In genomic region chr4:15479089-15479912, GRCh38 we compare ENCODE assay signal across 8 cellular contexts. TPM values are rescaled to one million over a fixed set of nuclear protein-coding genes. Genes with fewer than 3 reads are reported as not detected.
DNase-seq lines count a peak whose midpoint lies in the region; ATAC-seq and TF ChIP-seq lines count a peak whose summit lies in the region.

No MANE protein-coding gene starts in this region.

- H2AFZ ChIP-seq in neuronal stem cell (ENCODE audit: low read length), result peak overlapping the region; percentile 96

- H3K4me3 ChIP-seq in WERI-Rb-1 (ENCODE audit: low read depth, low read length), result peak overlapping the region; percentile 61
- H3K4me3 ChIP-seq in neuronal stem cell (ENCODE audit: low read length in 2 of 2), result peak overlapping the region; percentile 52 to 76

- ATAC-seq in GM21360 (IDR thresholded peaks at IDR 0.05; ENCODE audit: unreplicated experiment) (peak; percentile 57), GM19395 (IDR thresholded peaks at IDR 0.05; ENCODE audit: unreplicated experiment) (no peak)

- TF ChIP-seq CTCF in WERI-Rb-1 (IDR thresholded peaks at IDR 0.05; ENCODE audit: low read depth, low read length), result peak; percentile 78

- WGBS in neuronal stem cell (ENCODE audit: extremely low coverage in 2 of 2, insufficient read length in 2 of 2, insufficient replicate concordance in 1 of 2), 2 donors, result no CpG with 5 or more reads among the region's 11 CpGs

- no peaks in the 10 kb centered on the region for H3K27me3 Mint-ChIP-seq in activated T-helper 2 cell treated with anti-CD3 and anti-CD28 coated beads, Interferon-gamma antibody, Interleukin-2, Interleukin-4, amounts not matched to agents 10 μg/mL and 5 μg/mL and 100 μg/mL, durations not matched to agents 14 hours and 24 hours and 36 hours (ENCODE audit: low read depth)

- no peak overlapping the region for H3K14ac ChIP-seq in neuronal stem cell (ENCODE audit: low read length)

- no peaks in the 10 kb centered on the region for H3K27me3 ChIP-seq in WERI-Rb-1 (ENCODE audit: insufficient read depth, low read depth, severe bottlenecking)
- no peaks in the 10 kb centered on the region for H3K27me3 ChIP-seq in neuronal stem cell (ENCODE audit: control insufficient read depth in 3 of 3, insufficient read depth in 3 of 3, low read depth in 1 of 3, low read length in 3 of 3)

- H2BK5ac ChIP-seq in neuronal stem cell (ENCODE audit: low read length), result no peak overlapping the region

- intact Hi-C loops in activated T-helper 2 cell treated with anti-CD3 and anti-CD28 coated beads, Interferon-gamma antibody, Interleukin-2, Interleukin-4, amounts not matched to agents 10 μg/mL and 5 μg/mL and 100 μg/mL, durations not matched to agents 14 hours and 24 hours and 36 hours (cut with micrococcal nuclease), result loop anchor here (2.0 to 10.0 kb wide), 3 partner anchors 172 to 526 kb away; no protein-coding TSS in a partner anchor

- H3K4me1 ChIP-seq in neuronal stem cell (ENCODE audit: control insufficient read depth in 2 of 2, insufficient read depth in 1 of 2, low read depth in 1 of 2, low read length in 2 of 2), result peaks cover 3 to 11% of the 10 kb centered on the region in 2 donors

- H3K9me3 ChIP-seq in WERI-Rb-1 (ENCODE audit: severe bottlenecking) (no peaks in the 10 kb centered on the region), neuronal stem cell (replicated peaks in 1 of 2; ENCODE audit: control insufficient read depth in 2 of 2, insufficient read depth in 1 of 2, low read depth in 1 of 2, low read length in 2 of 2) (peaks cover 0 to 4% of the 10 kb centered on the region in 2 donors)

- DNase-seq in AG08395 (ENCODE audit: low spot score) (peak; percentile 83), NCI-H2107 (lab: John Stamatoyannopoulos, UW) (peak; percentile 46), WERI-Rb-1 (peak; percentile 92), germinal center (ENCODE audit: low spot score) (peak; percentile 14), neuronal stem cell (ENCODE audit: low spot score) (peak; percentile 80)
- no peak for DNase-seq in activated T-helper 2 cell treated with anti-CD3 and anti-CD28 coated beads, Interferon-gamma antibody, Interleukin-2, Interleukin-4, amounts not matched to agents 10 μg/mL and 5 μg/mL and 100 μg/mL, durations not matched to agents 14 hours and 24 hours and 36 hours (ENCODE audit: low spot score)

- H3K9me3 Mint-ChIP-seq in activated T-helper 2 cell treated with anti-CD3 and anti-CD28 coated beads, Interferon-gamma antibody, Interleukin-2, Interleukin-4, amounts not matched to agents 10 μg/mL and 5 μg/mL and 100 μg/mL, durations not matched to agents 14 hours and 24 hours and 36 hours, result no peaks in the 10 kb centered on the region

- peak overlapping the region; percentile 89 for H3K27ac ChIP-seq in WERI-Rb-1
- H3K27ac ChIP-seq in neuronal stem cell (replicated peaks; ENCODE audit: low read length), result peak overlapping the region; percentile 94

- no peaks in the 10 kb centered on the region for H3K4me1 Mint-ChIP-seq in activated T-helper 2 cell treated with anti-CD3 and anti-CD28 coated beads, Interferon-gamma antibody, Interleukin-2, Interleukin-4, amounts not matched to agents 10 μg/mL and 5 μg/mL and 100 μg/mL, durations not matched to agents 14 hours and 24 hours and 36 hours (ENCODE audit: low read depth)

- H3K36me3 Mint-ChIP-seq in activated T-helper 2 cell treated with anti-CD3 and anti-CD28 coated beads, Interferon-gamma antibody, Interleukin-2, Interleukin-4, amounts not matched to agents 10 μg/mL and 5 μg/mL and 100 μg/mL, durations not matched to agents 14 hours and 24 hours and 36 hours (ENCODE audit: low read depth), result no peaks in the 10 kb centered on the region

- no peak overlapping the region for H4K8ac ChIP-seq in neuronal stem cell (ENCODE audit: low read depth, low read length)

- no peak overlapping the region for H3K4ac ChIP-seq in neuronal stem cell (ENCODE audit: low read length)

- peak overlapping the region; percentile 58 for H3K4me2 ChIP-seq in neuronal stem cell (ENCODE audit: insufficient read depth, low read length, poor library complexity, severe bottlenecking)

- H2BK15ac ChIP-seq in neuronal stem cell (ENCODE audit: low read length), result peak overlapping the region; percentile 34

- no peak overlapping the region for H3K23ac ChIP-seq in neuronal stem cell (ENCODE audit: low read depth, low read length, poor library complexity)

- H3K9ac ChIP-seq in neuronal stem cell (ENCODE audit: low read depth, low read length, poor library complexity), result peak overlapping the region; percentile 79

- no peak overlapping the region for H2BK120ac ChIP-seq in neuronal stem cell (ENCODE audit: low read depth, low read length)

- no peak overlapping the region for H2BK12ac ChIP-seq in neuronal stem cell (ENCODE audit: low read length)

- peak overlapping the region; percentile 86 for H3K18ac ChIP-seq in neuronal stem cell (ENCODE audit: low read length)

- H3K4me3 Mint-ChIP-seq in activated T-helper 2 cell treated with anti-CD3 and anti-CD28 coated beads, Interferon-gamma antibody, Interleukin-2, Interleukin-4, amounts not matched to agents 10 μg/mL and 5 μg/mL and 100 μg/mL, durations not matched to agents 14 hours and 24 hours and 36 hours (ENCODE audit: low read depth), result no peak overlapping the region

- H3K36me3 ChIP-seq in WERI-Rb-1 (peaks cover 7% of the 10 kb centered on the region; the same call in 1 of the 2 replicates), neuronal stem cell (replicated peaks in 1 of 2; ENCODE audit: control insufficient read depth in 2 of 2, insufficient read depth in 2 of 2, low read length in 2 of 2) (peaks cover 0 to 24% of the 10 kb centered on the region in 2 donors)

- H4K91ac ChIP-seq in neuronal stem cell (ENCODE audit: low read depth, low read length, poor library complexity), result peak overlapping the region; percentile 34

- H2AK5ac ChIP-seq in neuronal stem cell (ENCODE audit: low read depth, low read length), result no peak overlapping the region

- no peak overlapping the region for H3K27ac Mint-ChIP-seq in activated T-helper 2 cell treated with anti-CD3 and anti-CD28 coated beads, Interferon-gamma antibody, Interleukin-2, Interleukin-4, amounts not matched to agents 10 μg/mL and 5 μg/mL and 100 μg/mL, durations not matched to agents 14 hours and 24 hours and 36 hours

- H3K79me1 ChIP-seq in neuronal stem cell (ENCODE audit: low read depth, low read length), result no peaks in the 10 kb centered on the region

RNA-seq across cellular contexts. Expression of gene CC2D2A, which starts 9.6 kb away (rescaled TPM):
- polyA plus RNA-seq in neuronal stem cell (2013, experiment 1 of 2), result 15.1 TPM
- 15.2 TPM for polyA plus RNA-seq in neuronal stem cell (2013, experiment 2 of 2)
- total RNA-seq in activated T-helper 2 cell treated with anti-CD3 and anti-CD28 coated beads, Interferon-gamma antibody, Interleukin-2, Interleukin-4, amounts not matched to agents 10 μg/mL and 5 μg/mL and 100 μg/mL, durations not matched to agents 14 hours and 24 hours and 36 hours, result not detected in 2 replicates

RNA-seq across cellular contexts. Expression of gene C1QTNF7, which starts 51.5 kb away (rescaled TPM):
- polyA plus RNA-seq in neuronal stem cell (2013, experiment 1 of 2), result not detected
- not detected for polyA plus RNA-seq in neuronal stem cell (2013, experiment 2 of 2)
- 0.11 TPM in 1 of 2 replicates, not detected in the other for total RNA-seq in activated T-helper 2 cell treated with anti-CD3 and anti-CD28 coated beads, Interferon-gamma antibody, Interleukin-2, Interleukin-4, amounts not matched to agents 10 μg/mL and 5 μg/mL and 100 μg/mL, durations not matched to agents 14 hours and 24 hours and 36 hours
